ENCODE assay signal across 8 cellular contexts in genomic region chr12:121888478-121889266, GRCh38. TPM values are rescaled to one million over a fixed set of nuclear protein-coding genes. Genes with fewer than 3 reads are reported as not detected.
DNase-seq lines count a peak whose midpoint lies in the region; ATAC-seq and TF ChIP-seq lines count a peak whose summit lies in the region.

Gene PSMD9, plus strand, starts transcription at chr12:121888790. Its CDS starts 67 bp downstream, at chr12:121888857.

- H3K27me3 ChIP-seq in CD4-positive, CD25-positive, alpha-beta regulatory T cell (ENCODE audit: control insufficient read depth, insufficient read depth, low read length) = no peaks in the 10 kb centered on the region
- H3K27me3 ChIP-seq in left lung = no peaks in the 10 kb centered on the region

- H3K9me3 Mint-ChIP-seq in CD4-positive, CD25-positive, alpha-beta regulatory T cell = no peaks in the 10 kb centered on the region
- no peaks in the 10 kb centered on the region for H3K9me3 Mint-ChIP-seq in dendritic cell treated with granulocyte-macrophage colony-stimulating factor and Interleukin-4, amounts not matched to agents 40 ng/mL and 50 ng/mL, for 4 days

- H3K4me1 Mint-ChIP-seq in CD4-positive, CD25-positive, alpha-beta regulatory T cell = peaks cover 13 to 44% (median 24%) of the 10 kb centered on the region in 4 donors
- peaks cover 23% of the 10 kb centered on the region for H3K4me1 Mint-ChIP-seq in dendritic cell treated with granulocyte-macrophage colony-stimulating factor and Interleukin-4, amounts not matched to agents 40 ng/mL and 50 ng/mL, for 4 days (ENCODE audit: low read depth)

- H3K4me3 Mint-ChIP-seq in CD4-positive, CD25-positive, alpha-beta regulatory T cell = peak within 1 kb of the TSS; percentile 96 to 99 (median 98)
- peak within 1 kb of the TSS; percentile 100 for H3K4me3 Mint-ChIP-seq in dendritic cell treated with granulocyte-macrophage colony-stimulating factor and Interleukin-4, amounts not matched to agents 40 ng/mL and 50 ng/mL, for 4 days

- H3K27ac ChIP-seq in CD4-positive, CD25-positive, alpha-beta regulatory T cell (ENCODE audit: insufficient read depth, low read length, poor library complexity, severe bottlenecking) = peak within 1 kb of the TSS; percentile 97
- peak within 1 kb of the TSS; percentile 91 to 98 for H3K27ac ChIP-seq in left lung

- DNase-seq in CD4-positive, CD25-positive, alpha-beta regulatory T cell = peak; percentile 95 to 98 (median 97)
- DNase-seq in NCI-H748 treated with DMSO at 0.1 percent for 48 hours (lab: John Stamatoyannopoulos, UW) (peak; percentile 92), left lung (peak; percentile 98 to 100)
- peak; percentile 97 to 98 for DNase-seq in activated CD4-positive, alpha-beta T cell treated with anti-CD3 and anti-CD28 coated beads, Interleukin-2, amount 50 U/mL, for 24 hours (ENCODE audit: low read depth in 1 of 2, low spot score in 1 of 2)
- peak; percentile 99 for DNase-seq in stimulated activated CD4-positive, alpha-beta T cell treated with anti-CD3 and anti-CD28 coated beads, Interleukin-2, amount 100 ng/mL, for 48 hours

- peaks cover 19% of the 10 kb centered on the region for H3K27me3 Mint-ChIP-seq in CD4-positive, CD25-positive, alpha-beta regulatory T cell
- H3K27me3 Mint-ChIP-seq in dendritic cell treated with granulocyte-macrophage colony-stimulating factor and Interleukin-4, amounts not matched to agents 40 ng/mL and 50 ng/mL, for 4 days = no peaks in the 10 kb centered on the region

- peaks cover 9% of the 10 kb centered on the region for H3K36me3 Mint-ChIP-seq in CD4-positive, CD25-positive, alpha-beta regulatory T cell
- peaks cover 30% of the 10 kb centered on the region for H3K36me3 Mint-ChIP-seq in dendritic cell treated with granulocyte-macrophage colony-stimulating factor and Interleukin-4, amounts not matched to agents 40 ng/mL and 50 ng/mL, for 4 days (ENCODE audit: low read depth)

- ATAC-seq in CD4-positive, CD25-positive, alpha-beta regulatory T cell (ENCODE audit: low read depth in 2 of 2) = peak; percentile 93 to 96
- ATAC-seq in GM19395 (IDR thresholded peaks at IDR 0.05; ENCODE audit: unreplicated experiment) = peak; percentile 91
- ATAC-seq in HG03565 (IDR thresholded peaks at IDR 0.05; ENCODE audit: unreplicated experiment) = peak; percentile 76
- ATAC-seq in left lung = peak; percentile 99

- H3K36me3 ChIP-seq in CD4-positive, CD25-positive, alpha-beta regulatory T cell (ENCODE audit: control insufficient read depth, insufficient read depth, low read length) = peaks cover 7% of the 10 kb centered on the region
- H3K36me3 ChIP-seq in left lung = peaks cover 0 to 6% of the 10 kb centered on the region in 2 donors

- no peaks in the 10 kb centered on the region for H3K9me3 ChIP-seq in CD4-positive, CD25-positive, alpha-beta regulatory T cell (ENCODE audit: control insufficient read depth in 2 of 2, low read length in 2 of 2)
- H3K9me3 ChIP-seq in left lung = no peaks in the 10 kb centered on the region

- peaks cover 27% of the 10 kb centered on the region for H3K4me1 ChIP-seq in CD4-positive, CD25-positive, alpha-beta regulatory T cell (ENCODE audit: control insufficient read depth, insufficient read depth, low read length, poor library complexity, severe bottlenecking)
- H3K4me1 ChIP-seq in left lung = peaks cover 16 to 27% of the 10 kb centered on the region in 2 donors

- H3K4me3 ChIP-seq in CD4-positive, CD25-positive, alpha-beta regulatory T cell (ENCODE audit: low read depth, low read length) = peak within 1 kb of the TSS; percentile 96
- H3K4me3 ChIP-seq in left lung = peak within 1 kb of the TSS; percentile 63 to 72

- peak within 1 kb of the TSS; percentile 96 to 100 (median 98) for H3K27ac Mint-ChIP-seq in CD4-positive, CD25-positive, alpha-beta regulatory T cell
- peak within 1 kb of the TSS; percentile 98 for H3K27ac Mint-ChIP-seq in dendritic cell treated with granulocyte-macrophage colony-stimulating factor and Interleukin-4, amounts not matched to agents 40 ng/mL and 50 ng/mL, for 4 days

- peak; percentile 42 to 47 for TF ChIP-seq CTCF in left lung (IDR thresholded peaks at IDR 0.05)

- intact Hi-C loops in dendritic cell treated with granulocyte-macrophage colony-stimulating factor and Interleukin-4, amounts not matched to agents 40 ng/mL and 50 ng/mL, for 4 days (cut with micrococcal nuclease) = loop anchor here (1.0 to 5.0 kb wide), 6 partner anchors 30 to 191 kb away; partner anchors contain the start of genes CFAP251 and TMEM120B
- intact Hi-C loops in left lung (cut with DNase I) = loop anchor here in 1 of 2 donors (10.0 kb wide), 1 partner anchor 94 kb away; the partner anchor contains the start of gene RHOF

RNA-seq across cellular contexts. Expression of gene PSMD9, which starts in this region (rescaled TPM):
- total RNA-seq in CD4-positive, CD25-positive, alpha-beta regulatory T cell = 52.9 TPM
- 100 to 1,000 TPM in 1 of 4 donors, 10 to 100 TPM in 3; 75.2 to 106 (median 90.9) TPM for polyA plus RNA-seq in CD4-positive, CD25-positive, alpha-beta regulatory T cell
- 10 to 100 TPM; 39.3 to 53.8 TPM for total RNA-seq in left lung

Comparison
In these comparisons a context has a peak if more than half of its experiments do, and no peak if none do; other contexts are left out.
1. Peak in every context shown above with its lines: DNase-seq, ATAC-seq, H3K4me3 ChIP-seq and H3K27ac ChIP-seq.